1 cellular context compared by ENCODE assay signal in genomic region chr4:14064969-14065368, GRCh38.
TF ChIP-seq lines count a peak whose summit lies in the region.

No MANE protein-coding gene starts in this region.

TF ChIP-seq in GM23338, 12 proteins besides CTCF, POLR2A, EP300 and RAD21:
- no peak for TF ChIP-seq ZNF462 (CRISPR knock-in tag; IDR thresholded peaks at IDR 0.05)
- TF ChIP-seq EZH2 (IDR thresholded peaks at IDR 0.05; ENCODE audit: low read depth, unreplicated experiment), result no peak
- no peak for TF ChIP-seq STAT1 (IDR thresholded peaks at IDR 0.05; ENCODE audit: unreplicated experiment)
- TF ChIP-seq JUNB (IDR thresholded peaks at IDR 0.05; ENCODE audit: unreplicated experiment), result no peak
- TF ChIP-seq ZNF114 (CRISPR knock-in tag; IDR thresholded peaks at IDR 0.05), result no peak
- TF ChIP-seq NANOG (IDR thresholded peaks at IDR 0.05; ENCODE audit: borderline replicate concordance), result peak; percentile 56; the same call in 1 of the 2 replicates
- TF ChIP-seq REST (IDR thresholded peaks at IDR 0.05; ENCODE audit: unreplicated experiment), result no peak
- TF ChIP-seq ZNF331 (CRISPR knock-in tag; IDR thresholded peaks at IDR 0.05; ENCODE audit: low read depth), result no peak
- no peak for TF ChIP-seq EZH2phosphoT487 (IDR thresholded peaks at IDR 0.05; ENCODE audit: unreplicated experiment)
